9 cellular contexts compared by ENCODE assay signal in genomic region chr2:54613794-54614257, GRCh38.
DNase-seq lines count a peak whose midpoint lies in the region; ATAC-seq and TF ChIP-seq lines count a peak whose summit lies in the region.
"Had no signal": no experiment of that assay in that cellular context is flagged by ENCODE, and none has a peak within 500 bp of the region (broad histone marks: within the 10 kb centered on the region; RNA-seq: fewer than 3 reads in every experiment).

No MANE protein-coding gene starts in this region.

- peak overlapping the region; percentile 25 to 88 (median 58) for H3K27ac ChIP-seq in adrenal gland

- ATAC-seq in stimulated activated naive CD8-positive, alpha-beta T cell treated with anti-CD3 and anti-CD28 coated beads, Interleukin-15, amount 100 ng/mL, for 72 hours, result no peak
- no peak for ATAC-seq in GM21367 (IDR thresholded peaks at IDR 0.05; ENCODE audit: unreplicated experiment)
- no peak for ATAC-seq in GM18867 (IDR thresholded peaks at IDR 0.05; ENCODE audit: unreplicated experiment)

- peaks cover 46% of the 10 kb centered on the region for H3K36me3 Mint-ChIP-seq in stimulated activated naive CD8-positive, alpha-beta T cell treated with anti-CD3 and anti-CD28 coated beads, Interleukin-15, Interleukin-2, amounts not matched to agents 100 ng/mL and 50 ng/mL, for 24 hours (ENCODE audit: low read depth)

- DNase-seq in stimulated activated naive CD8-positive, alpha-beta T cell treated with anti-CD3 and anti-CD28 coated beads, Interleukin-15, amount 100 ng/mL, for 72 hours, result no peak
- DNase-seq in adrenal gland (peak in 6 of 7 donors; percentile 60 to 81 (median 72)), kidney tubule cell (ENCODE audit: low spot score) (peak; percentile 92), HUDEP-2 (lab: John Stamatoyannopoulos, UW; ENCODE audit: unreplicated experiment in 76 of 76) (no peak)
- DNase-seq in effector CD8-positive, alpha-beta T cell (lab: John Stamatoyannopoulos, UW), result no peak
- DNase-seq: DMS 273 treated with DMSO at 0.1 percent for 48 hours had no signal

- no peaks in the 10 kb centered on the region for H3K9me3 ChIP-seq in adrenal gland (replicated peaks in 1 of 3)

- no peak overlapping the region for H3K4me3 Mint-ChIP-seq in stimulated activated naive CD8-positive, alpha-beta T cell treated with anti-CD3 and anti-CD28 coated beads, Interleukin-15, Interleukin-2, amounts not matched to agents 100 ng/mL and 50 ng/mL, for 24 hours
- H3K4me3 Mint-ChIP-seq in stimulated activated naive CD8-positive, alpha-beta T cell treated with anti-CD3 and anti-CD28 coated beads, Interleukin-15, amount 100 ng/mL, for 72 hours, result no peak overlapping the region

- no peak overlapping the region for H3K4me3 ChIP-seq in adrenal gland

- no peaks in the 10 kb centered on the region for H3K9me3 Mint-ChIP-seq in stimulated activated naive CD8-positive, alpha-beta T cell treated with anti-CD3 and anti-CD28 coated beads, Interleukin-15, Interleukin-2, amounts not matched to agents 100 ng/mL and 50 ng/mL, for 24 hours
- H3K9me3 Mint-ChIP-seq in stimulated activated naive CD8-positive, alpha-beta T cell treated with anti-CD3 and anti-CD28 coated beads, Interleukin-15, amount 100 ng/mL, for 72 hours, result no peaks in the 10 kb centered on the region

- H3K27me3 Mint-ChIP-seq in stimulated activated naive CD8-positive, alpha-beta T cell treated with anti-CD3 and anti-CD28 coated beads, Interleukin-15, Interleukin-2, amounts not matched to agents 100 ng/mL and 50 ng/mL, for 24 hours, result no peaks in the 10 kb centered on the region
- H3K27me3 Mint-ChIP-seq in stimulated activated naive CD8-positive, alpha-beta T cell treated with anti-CD3 and anti-CD28 coated beads, Interleukin-15, amount 100 ng/mL, for 72 hours, result no peaks in the 10 kb centered on the region

- peaks cover 0 to 23% of the 10 kb centered on the region in 2 donors for H3K36me3 ChIP-seq in adrenal gland (replicated peaks in 1 of 2)

- peak overlapping the region; percentile 39 for H3K27ac Mint-ChIP-seq in stimulated activated naive CD8-positive, alpha-beta T cell treated with anti-CD3 and anti-CD28 coated beads, Interleukin-15, Interleukin-2, amounts not matched to agents 100 ng/mL and 50 ng/mL, for 24 hours
- H3K27ac Mint-ChIP-seq in stimulated activated naive CD8-positive, alpha-beta T cell treated with anti-CD3 and anti-CD28 coated beads, Interleukin-15, amount 100 ng/mL, for 72 hours, result peak overlapping the region in 1 of 2 donors; percentile 85

- TF ChIP-seq CTCF in adrenal gland (IDR thresholded peaks at IDR 0.05), result no peak

- H3K4me1 Mint-ChIP-seq in stimulated activated naive CD8-positive, alpha-beta T cell treated with anti-CD3 and anti-CD28 coated beads, Interleukin-15, Interleukin-2, amounts not matched to agents 100 ng/mL and 50 ng/mL, for 24 hours (ENCODE audit: low read depth), result peaks cover 35% of the 10 kb centered on the region
- H3K4me1 Mint-ChIP-seq in stimulated activated naive CD8-positive, alpha-beta T cell treated with anti-CD3 and anti-CD28 coated beads, Interleukin-15, amount 100 ng/mL, for 72 hours, result peaks cover 50% of the 10 kb centered on the region

- intact Hi-C loops in adrenal gland (cut with DNase I), result no loop called here

- peaks cover 37 to 84% of the 10 kb centered on the region in 2 donors for H3K4me1 ChIP-seq in adrenal gland (replicated peaks in 1 of 2)

- no peak for TF ChIP-seq POLR2A in adrenal gland (IDR thresholded peaks at IDR 0.05)

- WGBS in adrenal gland, 4 donors, result 24 to 32% (median 29%) methylated on average over 6 of the region's 6 CpGs

- H3K27me3 ChIP-seq in adrenal gland, result no peaks in the 10 kb centered on the region

Comparison
In these comparisons a context has a peak if more than half of its experiments do, and no peak if none do; other contexts are left out.
1. DNase-seq: peak in adrenal gland (6 of 7) and kidney tubule cell (single experiment); none in stimulated activated naive CD8-positive, alpha-beta T cell treated with anti-CD3 and anti-CD28 coated beads, Interleukin-15, amount 100 ng/mL, for 72 hours (0 of 2), HUDEP-2 (0 of 76) and effector CD8-positive, alpha-beta T cell (single experiment).